Comparison of ENCODE assay signal across 8 cellular contexts in the genomic region with DNA sequence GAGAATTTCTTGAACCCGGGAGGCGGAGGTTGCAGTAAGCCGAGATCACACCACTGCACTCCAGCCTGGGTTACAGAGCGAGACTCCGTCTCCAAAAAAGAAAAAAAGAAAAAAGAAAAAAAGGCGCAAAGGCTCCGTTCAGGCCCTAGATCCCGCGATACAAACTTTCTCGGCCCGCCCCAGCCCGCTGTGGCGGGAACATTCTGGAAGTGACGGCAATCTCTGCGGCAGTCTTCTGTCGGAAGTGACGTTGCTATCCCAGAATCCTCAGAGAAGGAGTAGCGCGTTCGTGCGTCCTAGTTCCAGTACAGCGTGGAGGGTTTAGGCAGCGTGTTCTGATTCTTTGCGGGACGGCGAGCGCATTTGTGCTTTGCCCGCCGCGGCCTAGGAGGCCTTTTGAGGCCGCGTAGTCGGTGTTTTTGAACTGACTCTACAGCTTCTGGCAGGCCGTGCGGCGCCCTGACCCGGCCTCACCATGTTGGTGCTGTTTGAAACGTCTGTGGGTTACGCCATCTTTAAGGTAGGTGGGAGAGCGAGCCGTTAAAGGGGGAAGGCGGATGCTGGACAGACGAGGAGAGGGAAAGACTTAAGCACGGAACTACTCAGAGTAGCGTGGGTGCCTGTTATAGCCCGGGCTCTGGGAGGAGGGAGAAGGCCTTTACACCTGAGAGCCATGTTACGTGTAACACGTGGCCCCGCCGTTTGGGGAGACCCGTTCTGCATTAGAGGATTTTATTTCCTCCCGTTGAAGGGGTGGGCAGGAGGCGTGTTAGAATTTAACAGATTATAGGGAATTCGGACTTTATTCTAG. TPM values are rescaled to one million over a fixed set of nuclear protein-coding genes. Genes with fewer than 3 reads are reported as not detected.
DNase-seq lines count a peak whose midpoint lies in the region; ATAC-seq and TF ChIP-seq lines count a peak whose summit lies in the region.

Gene NOP58 (plus strand): TSS at position 297 of the 811 bp plus-strand sequence. CDS start 179 bp downstream, at position 476.

- intact Hi-C loops in CD14-positive monocyte (cut with micrococcal nuclease) (loop anchor here in 1 of 2 donors (1.0 to 10.0 kb wide), 2 partner anchors 27 to 109 kb away; partner anchors contain the start of genes BMPR2 and SUMO1), dorsolateral prefrontal cortex (cut with DNase I) (loop anchor here (2.0 to 10.0 kb wide), 4 partner anchors 27 to 969 kb away; partner anchors contain the start of genes BMPR2 (in 2 of the 2), CYP20A1 (in 1 of the 2), FAM117B (in 1 of the 2) and SUMO1 (in 1 of the 2))

- H3K36me3 ChIP-seq in liver (ENCODE audit: control insufficient read depth in 4 of 4, insufficient read depth in 3 of 4, low read depth in 1 of 4, low read length in 3 of 4), result no peaks in the 10 kb centered on the region

- no peaks in the 10 kb centered on the region for H3K9me3 ChIP-seq in liver (ENCODE audit: control insufficient read depth in 4 of 4, low read length in 3 of 4)

- peak within 1 kb of the TSS; percentile 67 to 100 (median 93) for H3K4me3 ChIP-seq in dorsolateral prefrontal cortex
- H3K4me3 ChIP-seq in liver (ENCODE audit: low read depth in 1 of 3, low read length in 3 of 3), result peak within 1 kb of the TSS; percentile 73 to 90 (median 88)

- WGBS in liver, result under 1% methylated on average over 54 of the region's 54 CpGs

- H3K9ac ChIP-seq in liver (ENCODE audit: low read depth in 1 of 2, low read length in 2 of 2), result peak within 1 kb of the TSS; percentile 83 to 87

- peaks cover 13% of the 10 kb centered on the region for H3K4me1 Mint-ChIP-seq in CD14-positive monocyte

- H3K9me3 Mint-ChIP-seq in CD14-positive monocyte, result no peaks in the 10 kb centered on the region

- TF ChIP-seq RAD21 in liver (IDR thresholded peaks at IDR 0.05), result peak in 1 of 2 donors; percentile 3

- H3K4me1 ChIP-seq in liver (ENCODE audit: control insufficient read depth in 4 of 4, insufficient read depth in 4 of 4, low read length in 3 of 4), result peaks cover 4 to 17% (median 7%) of the 10 kb centered on the region in 4 donors

- DNase-seq in CD14-positive monocyte (ENCODE audit: low spot score), result peak; percentile 86
- DNase-seq in NCI-H82 (lab: John Stamatoyannopoulos, UW), result peak; percentile 98
- DNase-seq in activated CD4-positive, alpha-beta T cell treated with anti-CD3 and anti-CD28 coated beads, Interleukin-2, amount 50 U/mL, for 48 hours, result peak; percentile 85 to 91
- DNase-seq in dorsolateral prefrontal cortex, result peak; percentile 76 to 94 (median 93)
- DNase-seq in stimulated activated CD4-positive, alpha-beta T cell treated with anti-CD3 and anti-CD28 coated beads, Interleukin-4, amount 100 ng/mL, for 24 hours, result peak; percentile 92

- H3K27me3 ChIP-seq in dorsolateral prefrontal cortex (no peaks in the 10 kb centered on the region), liver (ENCODE audit: control insufficient read depth in 4 of 4, insufficient read depth in 4 of 4, low read length in 3 of 4) (no peaks in the 10 kb centered on the region)

- H3K36me3 Mint-ChIP-seq in CD14-positive monocyte, result no peaks in the 10 kb centered on the region

- TF ChIP-seq CTCF in CD14-positive monocyte (IDR thresholded peaks at IDR 0.05) (no peak), dorsolateral prefrontal cortex (IDR thresholded peaks at IDR 0.05 in 54 of 56, conservative IDR thresholded peaks at IDR 0.05 in 2 of 56; ENCODE audit: low read depth in 1 of 56, partially characterized antibody in 56 of 56) (peak in 23 of 56 donors; percentile 4 to 47 (median 20)), liver (IDR thresholded peaks at IDR 0.05; ENCODE audit: low read depth, low read length, missing input control) (no peak)

- ATAC-seq in GM19397 (IDR thresholded peaks at IDR 0.05; ENCODE audit: unreplicated experiment), result peak; percentile 86
- peak; percentile 86 for ATAC-seq in HG03571 (IDR thresholded peaks at IDR 0.05; ENCODE audit: unreplicated experiment)

- H3K27ac ChIP-seq in dorsolateral prefrontal cortex, result peak within 1 kb of the TSS; percentile 86 to 100 (median 98)
- H3K27ac ChIP-seq in liver (ENCODE audit: low read depth in 1 of 2, low read length in 2 of 2), result peak within 1 kb of the TSS; percentile 98 to 99

- peak within 1 kb of the TSS in 4 of 7 donors; percentile 42 to 76 (median 48) for H3K27ac Mint-ChIP-seq in CD14-positive monocyte

- H3K27me3 Mint-ChIP-seq in CD14-positive monocyte (ENCODE audit: low read depth in 3 of 3), result peaks cover 0 to 3% (median 2%) of the 10 kb centered on the region in 3 donors

- peak within 1 kb of the TSS; percentile 45 to 51 for H3K4me3 Mint-ChIP-seq in CD14-positive monocyte

TF ChIP-seq in liver, 16 proteins besides CTCF, POLR2A, EP300 and RAD21:
- no peak for TF ChIP-seq FOXA2 (IDR thresholded peaks at IDR 0.05)
- peak; percentile 92 for TF ChIP-seq YY1 (IDR thresholded peaks at IDR 0.05)
- peak; percentile 93 for TF ChIP-seq REST (IDR thresholded peaks at IDR 0.05)
- TF ChIP-seq, protein P1, sequence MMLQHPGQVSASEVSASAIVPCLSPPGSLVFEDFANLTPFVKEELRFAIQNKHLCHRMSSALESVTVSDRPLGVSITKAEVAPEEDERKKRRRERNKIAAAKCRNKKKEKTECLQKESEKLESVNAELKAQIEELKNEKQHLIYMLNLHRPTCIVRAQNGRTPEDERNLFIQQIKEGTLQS (IDR thresholded peaks at IDR 0.05), result no peak
- peak; percentile 29 to 31 for TF ChIP-seq JUND (IDR thresholded peaks at IDR 0.05)
- peak; percentile 94 for TF ChIP-seq TAF1 (conservative IDR thresholded peaks at IDR 0.05)
- TF ChIP-seq GABPA (IDR thresholded peaks at IDR 0.05 in 1 of 2, conservative IDR thresholded peaks at IDR 0.05 in 1 of 2), result peak; percentile 85 to 94
- TF ChIP-seq FOXA1 (IDR thresholded peaks at IDR 0.05), result no peak
- TF ChIP-seq, protein P2, sequence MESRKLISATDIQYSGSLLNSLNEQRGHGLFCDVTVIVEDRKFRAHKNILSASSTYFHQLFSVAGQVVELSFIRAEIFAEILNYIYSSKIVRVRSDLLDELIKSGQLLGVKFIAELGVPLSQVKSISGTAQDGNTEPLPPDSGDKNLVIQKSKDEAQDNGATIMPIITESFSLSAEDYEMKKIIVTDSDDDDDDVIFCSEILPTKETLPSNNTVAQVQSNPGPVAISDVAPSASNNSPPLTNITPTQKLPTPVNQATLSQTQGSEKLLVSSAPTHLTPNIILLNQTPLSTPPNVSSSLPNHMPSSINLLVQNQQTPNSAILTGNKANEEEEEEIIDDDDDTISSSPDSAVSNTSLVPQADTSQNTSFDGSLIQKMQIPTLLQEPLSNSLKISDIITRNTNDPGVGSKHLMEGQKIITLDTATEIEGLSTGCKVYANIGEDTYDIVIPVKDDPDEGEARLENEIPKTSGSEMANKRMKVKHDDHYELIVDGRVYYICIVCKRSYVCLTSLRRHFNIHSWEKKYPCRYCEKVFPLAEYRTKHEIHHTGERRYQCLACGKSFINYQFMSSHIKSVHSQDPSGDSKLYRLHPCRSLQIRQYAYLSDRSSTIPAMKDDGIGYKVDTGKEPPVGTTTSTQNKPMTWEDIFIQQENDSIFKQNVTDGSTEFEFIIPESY (IDR thresholded peaks at IDR 0.05), result peak; percentile 98
- peak in 1 of 2 donors; percentile 35 for TF ChIP-seq RXRA (IDR thresholded peaks at IDR 0.05)
- TF ChIP-seq SP1 (IDR thresholded peaks at IDR 0.05), result peak; percentile 57
- TF ChIP-seq, protein P3, sequence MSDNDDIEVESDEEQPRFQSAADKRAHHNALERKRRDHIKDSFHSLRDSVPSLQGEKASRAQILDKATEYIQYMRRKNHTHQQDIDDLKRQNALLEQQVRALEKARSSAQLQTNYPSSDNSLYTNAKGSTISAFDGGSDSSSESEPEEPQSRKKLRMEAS (IDR thresholded peaks at IDR 0.05), result peak; percentile 86
- peak in 1 of 2 donors; percentile 25 for TF ChIP-seq EGR1 (IDR thresholded peaks at IDR 0.05; ENCODE audit: low read depth in 2 of 2)
- TF ChIP-seq NR2F2 (IDR thresholded peaks at IDR 0.05), result no peak
- no peak for TF ChIP-seq HNF4G (IDR thresholded peaks at IDR 0.05)
- peak in 1 of 2 donors; percentile 24 for TF ChIP-seq HNF4A (conservative IDR thresholded peaks at IDR 0.05)

RNA-seq across cellular contexts. Expression of gene NOP58, which starts in this region (rescaled TPM):
- polyA plus RNA-seq in CD14-positive monocyte (10 to 100 TPM; 19.4 to 25.4 TPM), liver (10 to 100 TPM; 20.7 to 38.4 TPM)
- total RNA-seq in dorsolateral prefrontal cortex (10 to 100 TPM; 25.6 to 69.7 (median 45.3) TPM), liver (10 to 100 TPM; 35.2 to 54.1 TPM)

Comparison
In these comparisons a context has a peak if more than half of its experiments do, and no peak if none do; other contexts are left out.
1. Peak in every context shown above with its lines: DNase-seq, ATAC-seq, H3K4me3 ChIP-seq and H3K27ac ChIP-seq.